ENCODE assay signal across 31 cellular contexts in the genomic region with DNA sequence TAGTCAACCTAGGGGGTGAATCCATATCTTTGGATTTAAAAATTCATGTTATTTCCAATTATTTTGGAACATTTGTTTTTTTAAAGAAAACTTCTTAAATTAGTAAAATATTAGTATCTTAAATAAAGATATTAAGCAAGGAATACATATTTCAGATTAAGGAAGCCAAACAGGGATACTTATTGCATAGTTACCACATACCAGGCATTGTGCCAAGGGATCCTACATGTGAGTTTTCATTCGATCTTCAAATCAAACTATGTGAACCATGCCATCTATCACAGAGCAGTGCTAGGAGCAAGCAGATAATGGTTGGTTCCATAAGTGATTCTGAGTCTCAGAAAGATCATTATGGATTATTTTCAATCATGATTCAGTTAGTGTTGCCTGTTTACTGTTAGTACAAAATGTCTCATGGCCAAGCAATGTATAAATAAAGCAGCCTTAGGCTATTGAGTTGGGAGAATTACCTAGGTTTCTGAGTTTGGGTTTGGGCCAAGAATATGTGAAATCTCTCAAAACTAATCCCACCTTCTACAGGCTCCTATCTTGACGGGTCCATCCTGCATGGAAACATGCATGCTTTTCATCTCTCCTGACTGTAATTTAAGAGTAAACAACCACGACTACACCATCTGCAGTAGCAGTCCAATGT.
DNase-seq lines count a peak whose midpoint lies in the region; ATAC-seq and TF ChIP-seq lines count a peak whose summit lies in the region.
"Had no signal": no experiment of that assay in that cellular context is flagged by ENCODE, and none has a peak within 500 bp of the region (broad histone marks: within the 10 kb centered on the region; RNA-seq: fewer than 3 reads in every experiment).

No MANE protein-coding gene starts in this region.

- H3K4me3 ChIP-seq in GM23248 (no peak overlapping the region), choroid plexus epithelial cell (ENCODE audit: low read depth, low read length) (no peak overlapping the region)
- H3K4me3 ChIP-seq: colonic mucosa, prostate gland, transverse colon had no signal

- DNase-seq in GM23248, result peak; percentile 1
- DNase-seq in OCI-M1 (lab: John Stamatoyannopoulos, UW), result peak; percentile 5
- peak; percentile 2 for DNase-seq in choroid plexus epithelial cell (ENCODE audit: low read depth)
- no peak for DNase-seq in mesothelial cell of epicardium (ENCODE audit: low spot score in 2 of 2, unreplicated experiment in 2 of 2)
- DNase-seq in cerebellar nuclear complex (lab: John Stamatoyannopoulos, UW), result no peak
- no peak for DNase-seq in activated T-cell treated with anti-CD3 and anti-CD28 coated beads, Interleukin-2, amount 50 U/mL, for 4 hours
- DNase-seq in activated CD4-positive, alpha-beta T cell treated with anti-CD3 and anti-CD28 coated beads, Interleukin-2, amount 50 U/mL, for 4 hours, result no peak
- no peak for DNase-seq in hypothalamus (lab: John Stamatoyannopoulos, UW)
- DNase-seq: activated CD4-positive, CD25-positive, alpha-beta regulatory T cell treated with anti-CD3 and anti-CD28 coated beads, Interleukin-2, amount 50 U/mL, for 72 hours; activated CD8-positive, alpha-beta memory T cell treated with anti-CD3 and anti-CD28 coated beads, Interleukin-2, amount 50 U/mL, for 48 hours; activated CD8-positive, alpha-beta T cell treated with anti-CD3 and anti-CD28 coated beads for 36 hours; activated naive CD4-positive, alpha-beta T cell treated with anti-CD3 and anti-CD28 coated beads, Interleukin-2, amount 10 ng/mL, durations not matched to agents 7 days and 5 days; amygdala; brain microvascular endothelial cell; colonic mucosa; effector CD4-positive, alpha-beta T cell; head of caudate nucleus; Kasumi-1; naive thymus-derived CD4-positive, alpha-beta T cell; NCI-H146; NCI-H2107; NCI-H446 treated with DMSO at 0.1 percent for 48 hours; SHP77 treated with DMSO at 0.1 percent for 48 hours; stimulated activated CD4-positive, alpha-beta T cell treated with anti-CD3 and anti-CD28 coated beads, Interleukin-15, amount 100 ng/mL, for 24 hours; transverse colon had no signal

- no peaks in the 10 kb centered on the region for H3K36me3 Mint-ChIP-seq in mesothelial cell of epicardium
- H3K36me3 Mint-ChIP-seq in activated T-cell treated with anti-CD3 and anti-CD28 coated beads, Interleukin-2, amount 50 U/mL, for 4 hours (ENCODE audit: insufficient read depth), result no peaks in the 10 kb centered on the region
- H3K36me3 Mint-ChIP-seq: activated naive CD4-positive, alpha-beta T cell treated with anti-CD3 and anti-CD28 coated beads, Interleukin-2, amount 10 ng/mL, durations not matched to agents 7 days and 5 days; naive thymus-derived CD4-positive, alpha-beta T cell; stimulated activated effector memory CD8-positive, alpha-beta T cell treated with anti-CD3 and anti-CD28 coated beads, Interleukin-12 subunit alpha, Interleukin-12 subunit beta, amount 100 ng/mL, for 72 hours had no signal

- no peak overlapping the region for H3K9ac ChIP-seq in GM23248

- no peak overlapping the region for H2AFZ ChIP-seq in GM23248

- no peaks in the 10 kb centered on the region for H3K9me3 ChIP-seq in GM23248 (ENCODE audit: low read depth)
- H3K9me3 ChIP-seq: colonic mucosa, prostate gland, transverse colon had no signal

- H3K27ac Mint-ChIP-seq in mesothelial cell of epicardium, result peak overlapping the region; percentile 4
- H3K27ac Mint-ChIP-seq: activated CD8-positive, alpha-beta T cell treated with anti-CD3 and anti-CD28 coated beads for 36 hours; activated naive CD4-positive, alpha-beta T cell treated with anti-CD3 and anti-CD28 coated beads, Interleukin-2, amount 10 ng/mL, durations not matched to agents 7 days and 5 days; activated T-helper 17 cell treated with anti-CD3 and anti-CD28 coated beads, Interleukin-2, amount 50 U/mL, for 72 hours; naive thymus-derived CD4-positive, alpha-beta T cell; stimulated activated effector memory CD8-positive, alpha-beta T cell treated with anti-CD3 and anti-CD28 coated beads, Interleukin-12 subunit alpha, Interleukin-12 subunit beta, amount 100 ng/mL, for 72 hours; T-helper 2 cell treated with Interferon-gamma antibody and Interleukin-4, amounts not matched to agents 5 μg/mL and 100 μg/mL, for 36 hours had no signal

- no peak for ATAC-seq in activated T-cell treated with anti-CD3 and anti-CD28 coated beads, Interleukin-2, amount 50 U/mL, for 4 hours
- ATAC-seq: activated CD8-positive, alpha-beta T cell treated with anti-CD3 and anti-CD28 coated beads for 36 hours; activated T-helper 17 cell treated with anti-CD3 and anti-CD28 coated beads, Interleukin-2, amount 50 U/mL, for 72 hours; HCT116; naive thymus-derived CD4-positive, alpha-beta T cell; Panc1; stimulated activated effector memory CD8-positive, alpha-beta T cell treated with anti-CD3 and anti-CD28 coated beads, Interleukin-12 subunit alpha, Interleukin-12 subunit beta, amount 100 ng/mL, for 72 hours had no signal

- no peak overlapping the region for H3K4me2 ChIP-seq in GM23248 (ENCODE audit: unreplicated experiment)

- in situ Hi-C loops in GM23248 (cut with MboI), result no loop called here

- no peak overlapping the region for H3K27ac ChIP-seq in GM23248
- H3K27ac ChIP-seq: brain microvascular endothelial cell, colonic mucosa, prostate gland, transverse colon had no signal

- no peaks in the 10 kb centered on the region for H4K20me1 ChIP-seq in GM23248 (ENCODE audit: insufficient read depth)

- no peaks in the 10 kb centered on the region for H3K9me2 ChIP-seq in GM23248 (ENCODE audit: insufficient read depth)

- 3 to 7% methylated on average over 3 of the region's 3 CpGs for WGBS in GM23248 (ENCODE audit: low coverage in 1 of 2, low lambda C conversion rate in 2 of 2, missing lambda C conversion rate in 2 of 2), 2 experiments

- no peaks in the 10 kb centered on the region for H3F3A ChIP-seq in GM23248 (ENCODE audit: insufficient read depth)

- H3K4me1 Mint-ChIP-seq in mesothelial cell of epicardium, result peaks cover 36% of the 10 kb centered on the region
- no peaks in the 10 kb centered on the region for H3K4me1 Mint-ChIP-seq in activated T-cell treated with anti-CD3 and anti-CD28 coated beads, Interleukin-2, amount 50 U/mL, for 4 hours (ENCODE audit: low read depth)
- H3K4me1 Mint-ChIP-seq: activated naive CD4-positive, alpha-beta T cell treated with anti-CD3 and anti-CD28 coated beads, Interleukin-2, amount 10 ng/mL, durations not matched to agents 7 days and 5 days; activated T-helper 17 cell treated with anti-CD3 and anti-CD28 coated beads, Interleukin-2, amount 50 U/mL, for 72 hours; naive thymus-derived CD4-positive, alpha-beta T cell; stimulated activated effector memory CD8-positive, alpha-beta T cell treated with anti-CD3 and anti-CD28 coated beads, Interleukin-12 subunit alpha, Interleukin-12 subunit beta, amount 100 ng/mL, for 72 hours had no signal

- H3K79me2 ChIP-seq in GM23248 (ENCODE audit: insufficient read depth), result no peaks in the 10 kb centered on the region

- H3K36me3 ChIP-seq in GM23248 (ENCODE audit: low read depth), result no peaks in the 10 kb centered on the region
- H3K36me3 ChIP-seq: brain microvascular endothelial cell, colonic mucosa, prostate gland, transverse colon had no signal

- no peaks in the 10 kb centered on the region for H3K4me1 ChIP-seq in GM23248 (ENCODE audit: insufficient read depth)
- H3K4me1 ChIP-seq: colonic mucosa, prostate gland, transverse colon had no signal

- TF ChIP-seq CTCF in choroid plexus epithelial cell (conservative IDR thresholded peaks at IDR 0.05; ENCODE audit: low read depth, low read length) (no peak), mesothelial cell of epicardium (IDR thresholded peaks at IDR 0.05; ENCODE audit: unreplicated experiment) (no peak)

- H3K27me3 ChIP-seq in GM23248 (replicated peaks; ENCODE audit: insufficient read depth), result no peaks in the 10 kb centered on the region
- H3K27me3 ChIP-seq: brain microvascular endothelial cell, colonic mucosa, transverse colon had no signal

- H3K4me3 Mint-ChIP-seq in mesothelial cell of epicardium, result no peak overlapping the region
- no peak overlapping the region for H3K4me3 Mint-ChIP-seq in activated T-cell treated with anti-CD3 and anti-CD28 coated beads, Interleukin-2, amount 50 U/mL, for 4 hours
- H3K4me3 Mint-ChIP-seq: activated CD8-positive, alpha-beta T cell treated with anti-CD3 and anti-CD28 coated beads for 36 hours; activated naive CD4-positive, alpha-beta T cell treated with anti-CD3 and anti-CD28 coated beads, Interleukin-2, amount 10 ng/mL, durations not matched to agents 7 days and 5 days; activated T-helper 17 cell treated with anti-CD3 and anti-CD28 coated beads, Interleukin-2, amount 50 U/mL, for 72 hours; naive thymus-derived CD4-positive, alpha-beta T cell; stimulated activated effector memory CD8-positive, alpha-beta T cell treated with anti-CD3 and anti-CD28 coated beads, Interleukin-12 subunit alpha, Interleukin-12 subunit beta, amount 100 ng/mL, for 72 hours; T-helper 2 cell treated with Interferon-gamma antibody and Interleukin-4, amounts not matched to agents 5 μg/mL and 100 μg/mL, for 36 hours had no signal

- H3K9me3 Mint-ChIP-seq in mesothelial cell of epicardium, result peaks cover 7% of the 10 kb centered on the region
- H3K9me3 Mint-ChIP-seq in activated T-cell treated with anti-CD3 and anti-CD28 coated beads, Interleukin-2, amount 50 U/mL, for 4 hours, result peaks cover 3% of the 10 kb centered on the region
- H3K9me3 Mint-ChIP-seq: activated CD8-positive, alpha-beta T cell treated with anti-CD3 and anti-CD28 coated beads for 36 hours; activated T-helper 17 cell treated with anti-CD3 and anti-CD28 coated beads, Interleukin-2, amount 50 U/mL, for 72 hours; stimulated activated effector memory CD8-positive, alpha-beta T cell treated with anti-CD3 and anti-CD28 coated beads, Interleukin-12 subunit alpha, Interleukin-12 subunit beta, amount 100 ng/mL, for 72 hours had no signal

- no peaks in the 10 kb centered on the region for H3K27me3 Mint-ChIP-seq in mesothelial cell of epicardium (ENCODE audit: low read depth)
- no peaks in the 10 kb centered on the region for H3K27me3 Mint-ChIP-seq in activated T-cell treated with anti-CD3 and anti-CD28 coated beads, Interleukin-2, amount 50 U/mL, for 4 hours (ENCODE audit: low read depth)
- H3K27me3 Mint-ChIP-seq: activated CD8-positive, alpha-beta T cell treated with anti-CD3 and anti-CD28 coated beads for 36 hours; activated naive CD4-positive, alpha-beta T cell treated with anti-CD3 and anti-CD28 coated beads, Interleukin-2, amount 10 ng/mL, durations not matched to agents 7 days and 5 days had no signal

Comparison
In these comparisons a context has a peak if more than half of its experiments do, and no peak if none do; other contexts are left out.
1. DNase-seq: peak in GM23248 (single experiment), OCI-M1 (single experiment) and choroid plexus epithelial cell (single experiment); none in mesothelial cell of epicardium (0 of 2), cerebellar nuclear complex (0 of 2), activated T-cell treated with anti-CD3 and anti-CD28 coated beads, Interleukin-2, amount 50 U/mL, for 4 hours (single experiment), activated CD4-positive, alpha-beta T cell treated with anti-CD3 and anti-CD28 coated beads, Interleukin-2, amount 50 U/mL, for 4 hours (0 of 2) and hypothalamus (0 of 51).